Comparison of ENCODE assay signal across 8 cellular contexts in the genomic region with DNA sequence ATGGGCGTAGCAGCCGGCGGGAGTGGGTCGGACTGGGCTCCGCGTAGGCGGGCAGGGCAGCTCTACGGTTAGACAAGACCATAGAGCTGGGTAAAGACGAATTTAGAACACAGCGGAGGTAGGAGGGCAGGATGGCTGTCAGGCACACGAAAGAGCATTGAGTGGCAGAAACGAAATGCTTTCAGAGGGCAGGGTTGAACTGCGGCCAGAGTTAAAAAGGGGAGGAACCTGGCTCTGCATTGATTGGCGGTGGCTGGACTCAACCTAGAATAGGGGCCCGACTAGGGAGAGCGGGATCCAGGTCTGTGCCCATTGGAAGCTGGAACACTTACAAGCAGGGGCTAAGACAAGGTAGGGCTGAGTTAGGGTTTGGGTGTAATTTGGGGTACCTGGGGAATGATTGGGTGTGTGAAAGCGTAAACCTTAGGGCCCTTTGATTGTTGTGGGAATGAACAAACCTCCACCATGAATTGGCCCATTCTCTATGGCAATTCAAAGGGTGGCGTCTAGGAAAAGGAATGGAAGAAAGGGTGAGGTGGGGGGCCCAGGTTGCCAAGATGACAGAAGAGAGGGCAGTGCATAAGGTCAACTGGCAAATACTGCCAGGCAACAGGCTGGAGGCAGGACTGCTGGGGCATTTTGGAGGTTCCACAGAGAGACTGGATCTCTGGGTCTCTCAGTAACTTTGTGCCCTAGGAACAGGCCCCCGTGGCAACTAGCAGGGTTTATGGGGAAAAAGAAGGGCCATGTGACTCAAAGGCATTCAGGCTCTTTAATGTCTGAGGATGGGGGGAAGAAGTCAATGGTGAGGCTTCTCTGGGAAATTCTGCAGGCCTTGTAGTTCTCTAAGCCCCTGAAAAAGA. TPM values are rescaled to one million over a fixed set of nuclear protein-coding genes. Genes with fewer than 3 reads are reported as not detected.
DNase-seq lines count a peak whose midpoint lies in the region; ATAC-seq and TF ChIP-seq lines count a peak whose summit lies in the region.

No MANE protein-coding gene starts in this region.

- no peak for DNase-seq in AG04450 (ENCODE audit: low read depth, low spot score)
- DNase-seq in caudate nucleus (lab: John Stamatoyannopoulos, UW): peak in 1 of 61 donors; percentile 38
- DNase-seq in NCI-H82 treated with DMSO at 0.1 percent for 48 hours (lab: John Stamatoyannopoulos, UW; ENCODE audit: unreplicated experiment): no peak
- no peak for DNase-seq in activated CD4-positive, alpha-beta T cell treated with anti-CD3 and anti-CD28 coated beads, Interleukin-2, amount 50 U/mL, for 48 hours

- POLR2A ChIA-PET in AG04450 (lab: Yijun Ruan, JAX): interaction anchor here (1.1 to 1.4 kb wide), 2 partner anchors 11 to 95 kb away, joined by 6 to 9 read pairs; no protein-coding TSS in a partner anchor

- CTCF ChIA-PET in AG04450 (lab: Charles Lee): no interaction called here

- H3K4me3 ChIP-seq in AG04450 (ENCODE audit: low read depth, low read length): peak overlapping the region; percentile 51
- peak overlapping the region; percentile 51 to 62 for H3K4me3 ChIP-seq in muscle layer of duodenum (ENCODE audit: low read depth in 1 of 2, low read length in 2 of 2)

- no peak for TF ChIP-seq CTCF in AG04450 (IDR thresholded peaks at IDR 0.05; ENCODE audit: low read depth, low read length)

- peak; percentile 5 for ATAC-seq in HG03097 (IDR thresholded peaks at IDR 0.05; ENCODE audit: low FRiP score, unreplicated experiment)
- ATAC-seq in HG02623 (IDR thresholded peaks at IDR 0.05; ENCODE audit: unreplicated experiment): no peak
- no peak for ATAC-seq in HG02678 (IDR thresholded peaks at IDR 0.05; ENCODE audit: unreplicated experiment)

- peaks cover 0 to 25% of the 10 kb centered on the region in 2 donors for H3K36me3 ChIP-seq in muscle layer of duodenum (ENCODE audit: control insufficient read depth in 1 of 2, insufficient read depth in 2 of 2, low read length in 2 of 2)

- peaks cover 0 to 19% of the 10 kb centered on the region in 2 donors for H3K4me1 ChIP-seq in muscle layer of duodenum (ENCODE audit: control insufficient read depth in 1 of 2, insufficient read depth in 2 of 2, low read length in 2 of 2)

- H3K27ac ChIP-seq in AG04450 (ENCODE audit: low read depth, low read length): peak overlapping the region; percentile 31
- H3K27ac ChIP-seq in caudate nucleus (ENCODE audit: low read depth, low read length): peak overlapping the region; percentile 87
- H3K27ac ChIP-seq in muscle layer of duodenum (ENCODE audit: low read length): peak overlapping the region; percentile 60

- H3K27me3 ChIP-seq in AG04450 (ENCODE audit: control insufficient read depth, insufficient read depth, low read length): no peaks in the 10 kb centered on the region
- no peaks in the 10 kb centered on the region for H3K27me3 ChIP-seq in muscle layer of duodenum (ENCODE audit: low read depth, low read length)

- H3K9me3 ChIP-seq in AG04450 (ENCODE audit: control insufficient read depth, insufficient read depth, low read length) (no peaks in the 10 kb centered on the region; the same call in 1 of the 2 replicates), muscle layer of duodenum (ENCODE audit: control insufficient read depth in 1 of 2, low read length in 2 of 2) (no peaks in the 10 kb centered on the region)

RNA-seq across cellular contexts. Expression of a gene that starts 0.9 kb away (rescaled TPM):
- polyA plus RNA-seq in AG04450 (2011; rRNA removed): 22.4 and 24.1 TPM in 2 replicates
- 32.2 and 36.9 TPM in 2 replicates for polyA minus RNA-seq in AG04450 (2011; rRNA and poly(A)+ RNA removed)

RNA-seq across cellular contexts. Expression of a gene that starts 7.7 kb away (rescaled TPM):
- polyA plus RNA-seq in AG04450 (2011; rRNA removed): 81.7 and 96.1 TPM in 2 replicates
- polyA minus RNA-seq in AG04450 (2011; rRNA and poly(A)+ RNA removed): 24.7 and 33.9 TPM in 2 replicates

RNA-seq across cellular contexts. Expression of a gene that starts 21.5 kb away (rescaled TPM):
- 0.02 and 0.05 TPM in 2 replicates for polyA plus RNA-seq in AG04450 (2011; rRNA removed)
- polyA minus RNA-seq in AG04450 (2011; rRNA and poly(A)+ RNA removed): 0.56 and 0.60 TPM in 2 replicates

RNA-seq across cellular contexts. Expression of a gene that starts 31.6 kb away (rescaled TPM):
- 0.24 and 0.37 TPM in 2 replicates for polyA plus RNA-seq in AG04450 (2011; rRNA removed)
- polyA minus RNA-seq in AG04450 (2011; rRNA and poly(A)+ RNA removed): 0.51 and 1.2 TPM in 2 replicates

Comparison
In these comparisons a context has a peak if more than half of its experiments do, and no peak if none do; other contexts are left out.
1. H3K27ac ChIP-seq: peak in every context shown above with its lines; median percentile 87 in caudate nucleus; 60 in muscle layer of duodenum; 31 in AG04450.